ENCODE assay signal across 1 cellular context in the genomic region with DNA sequence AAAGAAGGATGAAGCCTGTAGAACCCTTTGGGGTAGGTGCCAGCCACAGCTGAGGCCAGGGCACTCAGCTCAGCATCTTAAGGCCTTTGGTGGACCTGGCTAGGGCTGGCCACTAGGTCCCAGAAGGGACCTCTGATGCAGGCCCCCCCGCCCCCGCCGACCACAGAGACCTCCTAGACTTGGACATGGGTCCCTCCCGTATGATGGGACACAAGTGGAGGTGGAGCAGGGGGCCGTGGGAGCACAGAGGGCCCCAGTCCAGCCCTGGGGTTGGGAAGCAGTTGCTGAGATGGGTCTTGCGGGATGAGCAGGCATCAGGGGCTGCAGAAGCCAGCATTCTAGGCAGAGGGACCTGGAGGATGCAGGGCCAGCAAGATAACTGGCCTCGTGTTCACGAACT.
TF ChIP-seq lines count a peak whose summit lies in the region.

No MANE protein-coding gene starts in this region.

TF ChIP-seq in IMR-90, 13 proteins besides CTCF, POLR2A, EP300 and RAD21 (continued from another document):
- no peak for TF ChIP-seq CHD1 (IDR thresholded peaks at IDR 0.05; ENCODE audit: low read depth, low read length)
- no peak for TF ChIP-seq SMC3 (IDR thresholded peaks at IDR 0.05; ENCODE audit: low read depth, low read length)
- TF ChIP-seq CEBPB (IDR thresholded peaks at IDR 0.05; ENCODE audit: low read depth, low read length) = no peak
